In the genomic region with DNA sequence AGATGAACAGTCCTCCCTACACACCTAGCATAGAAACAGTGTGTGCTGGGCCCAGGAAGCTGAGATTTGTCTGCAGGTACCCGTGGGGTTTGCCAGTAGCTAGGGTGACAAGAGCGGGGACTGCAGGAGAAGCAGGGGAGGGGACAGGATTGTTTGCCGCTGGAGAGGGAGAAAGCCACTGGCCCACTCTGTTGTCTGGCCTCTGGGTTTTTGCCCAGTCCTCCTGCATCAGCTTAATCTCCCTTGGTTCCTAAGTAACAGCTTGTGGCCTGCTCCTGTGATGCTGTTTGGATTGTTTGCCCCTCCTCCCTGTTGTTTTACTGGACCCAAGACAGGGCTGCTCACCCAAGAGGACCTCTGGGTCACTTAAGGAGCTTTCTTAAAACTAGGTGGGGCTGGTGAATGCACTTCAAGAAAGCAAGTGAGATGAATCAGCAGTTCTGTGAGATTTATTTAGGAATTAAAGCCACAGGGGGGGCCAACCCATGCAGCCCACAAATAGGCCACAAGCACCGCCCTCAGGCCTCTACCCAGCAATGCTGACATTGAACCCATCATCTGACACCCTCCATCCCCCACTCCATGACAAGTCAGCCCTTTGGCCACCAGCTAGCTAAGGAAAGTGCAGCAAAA, we compare ENCODE assay signal across 8 cellular contexts.
DNase-seq lines count a peak whose midpoint lies in the region; ATAC-seq lines count a peak whose summit lies in the region.

No MANE protein-coding gene starts in this region.

- intact Hi-C loops in Right ventricle myocardium inferior (cut with DNase I) (loop anchor here (10.0 kb wide), 1 partner anchor 145 kb away; a partner anchor contains a TSS), cardiac septum (cut with DNase I) (loop anchor here (5.0 to 10.0 kb wide), 2 partner anchors 143 to 325 kb away; a partner anchor contains a TSS)

- ATAC-seq in Right ventricle myocardium inferior (peak; percentile 35), GM19397 (IDR thresholded peaks at IDR 0.05; ENCODE audit: unreplicated experiment) (no peak), HG02610 (IDR thresholded peaks at IDR 0.05; ENCODE audit: unreplicated experiment) (no peak), GM21717 (IDR thresholded peaks at IDR 0.05; ENCODE audit: unreplicated experiment) (no peak), GM19452 (IDR thresholded peaks at IDR 0.05; ENCODE audit: unreplicated experiment) (no peak)

- DNase-seq in Right ventricle myocardium inferior (ENCODE audit: missing footprints) (no peak), cardiac septum (ENCODE audit: low spot score) (no peak), UCSD-AML1 (lab: John Stamatoyannopoulos, UW; ENCODE audit: unreplicated experiment) (peak; percentile 12), iris pigment epithelial cell (ENCODE audit: low read depth) (peak; percentile 89)

Comparison
In these comparisons a context has a peak if more than half of its experiments do, and no peak if none do; other contexts are left out.
1. DNase-seq: peak in UCSD-AML1 (single experiment) and iris pigment epithelial cell (single experiment); none in Right ventricle myocardium inferior (single experiment) and cardiac septum (single experiment).